ENCODE assay signal across 9 cellular contexts in genomic region chr2:20444993-20445910, GRCh38. TPM values are rescaled to one million over a fixed set of nuclear protein-coding genes. Genes with fewer than 3 reads are reported as not detected.
DNase-seq lines count a peak whose midpoint lies in the region; FAIRE-seq and TF ChIP-seq lines count a peak whose summit lies in the region.
"Had no signal": no experiment of that assay in that cellular context is flagged by ENCODE, and none has a peak within 500 bp of the region (broad histone marks: within the 10 kb centered on the region; RNA-seq: fewer than 3 reads in every experiment).

No MANE protein-coding gene starts in this region.

- H3K9me3 ChIP-seq in WERI-Rb-1 (ENCODE audit: severe bottlenecking) = no peaks in the 10 kb centered on the region
- H3K9me3 ChIP-seq in endothelial cell of umbilical vein (replicated peaks; ENCODE audit: control insufficient read depth, insufficient read depth, low read length) = no peaks in the 10 kb centered on the region
- no peaks in the 10 kb centered on the region for H3K9me3 ChIP-seq in neutrophil
- no peaks in the 10 kb centered on the region for H3K9me3 ChIP-seq in transverse colon

- peak overlapping the region; percentile 37 for H3K9ac ChIP-seq in endothelial cell of umbilical vein (replicated peaks; ENCODE audit: extremely low read depth, insufficient read depth, low read length)

- H3K27ac Mint-ChIP-seq in Calu3 (ENCODE audit: unreplicated experiment) = no peak overlapping the region

- H3K36me3 Mint-ChIP-seq in Calu3 (ENCODE audit: insufficient read depth, unreplicated experiment) = peaks cover 61% of the 10 kb centered on the region

- WGBS in transverse colon (ENCODE audit: low coverage in 1 of 2), 2 donors = 65 to 70% methylated on average over 8 to 24 of the region's 24 CpGs

- H3K27me3 Mint-ChIP-seq in Calu3 (ENCODE audit: unreplicated experiment) = no peaks in the 10 kb centered on the region

- H3K36me3 ChIP-seq in WERI-Rb-1 (peaks cover 28% of the 10 kb centered on the region), endothelial cell of umbilical vein (ENCODE audit: control insufficient read depth in 2 of 2, extremely low read depth in 1 of 2, insufficient read depth in 2 of 2, low read length in 2 of 2) (peaks cover 2 to 15% of the 10 kb centered on the region in 2 experiments), neutrophil (peaks cover 22% of the 10 kb centered on the region), transverse colon (peaks cover 0 to 10% (median 0%) of the 10 kb centered on the region in 4 donors)

- no peaks in the 10 kb centered on the region for H4K20me1 ChIP-seq in endothelial cell of umbilical vein (replicated peaks; ENCODE audit: control insufficient read depth, extremely low read depth, insufficient read depth, low read length)

- no TSS peak for BruUV-seq in endothelial cell of umbilical vein (replicated peaks; lab: Mats Ljungman, UMichigan)
- BruUV-seq in Calu3 (replicated peaks; lab: Mats Ljungman, UMichigan) = no TSS peak

- no peaks in the 10 kb centered on the region for H3K9me3 Mint-ChIP-seq in Calu3 (ENCODE audit: low read depth, unreplicated experiment)

- no peaks in the 10 kb centered on the region for H3K27me3 ChIP-seq in WERI-Rb-1 (ENCODE audit: insufficient read depth, low read depth, severe bottlenecking)
- no peaks in the 10 kb centered on the region for H3K27me3 ChIP-seq in endothelial cell of umbilical vein (ENCODE audit: control insufficient read depth in 2 of 2, insufficient read depth in 2 of 2, low read length in 2 of 2)
- no peaks in the 10 kb centered on the region for H3K27me3 ChIP-seq in neutrophil
- H3K27me3 ChIP-seq in transverse colon = no peaks in the 10 kb centered on the region
- H3K27me3 ChIP-seq: brain microvascular endothelial cell had no signal

- FAIRE-seq in endothelial cell of umbilical vein (lab: Jason Lieb, UNC) = no peak

- TF ChIP-seq CTCF in WERI-Rb-1 (IDR thresholded peaks at IDR 0.05; ENCODE audit: low read depth, low read length) (no peak), endothelial cell of umbilical vein (IDR thresholded peaks at IDR 0.05; ENCODE audit: extremely low read depth in 1 of 2, insufficient read depth in 1 of 2, low read depth in 1 of 2, low read length in 2 of 2) (no peak), neutrophil (IDR thresholded peaks at IDR 0.05) (no peak), transverse colon (IDR thresholded peaks at IDR 0.05) (no peak), Calu3 (IDR thresholded peaks at IDR 0.05; ENCODE audit: unreplicated experiment) (no peak)

- no peak for TF ChIP-seq EP300 in transverse colon (IDR thresholded peaks at IDR 0.05; ENCODE audit: low read depth)

- intact Hi-C loops in endothelial cell of umbilical vein (cut with micrococcal nuclease) (loop anchor here (10.0 kb wide), 1 partner anchor 380 kb away; the partner anchor contains the start of gene LDAH), transverse colon (cut with DNase I; ENCODE audit: low total_unique reads) (loop anchor here (2.0 to 5.0 kb wide), 2 partner anchors 172 to 194 kb away; no protein-coding TSS in a partner anchor), Calu3 (cut with micrococcal nuclease; ENCODE audit: unreplicated experiment) (loop anchor here (5.0 kb wide), 1 partner anchor 137 kb away; no protein-coding TSS in a partner anchor)

- TF ChIP-seq POLR2A in endothelial cell of umbilical vein (IDR thresholded peaks at IDR 0.05; ENCODE audit: low read depth, low read length) (no peak), transverse colon (IDR thresholded peaks at IDR 0.05) (no peak)

- POLR2A ChIA-PET in endothelial cell of umbilical vein (lab: Charles Lee) = interaction anchor here (0.7 to 5.3 kb wide), 9 partner anchors 22 to 197 kb away, joined by 5 to 50 read pairs (median 12); no protein-coding TSS in a partner anchor

- dilution Hi-C loops in endothelial cell of umbilical vein (cut with MboI; ENCODE audit: extremely low pct_ligation_motif_present, low sequenced_read_pairs) = loop anchor here (10.0 kb wide), 1 partner anchor 190 kb away; no protein-coding TSS in a partner anchor

- in situ Hi-C loops in transverse colon (cut with MboI; ENCODE audit: low pct_ligation_motif_present in 1 of 4, low pct_unique_long_range_greater_than_20kb in 1 of 4, low sequenced_read_pairs in 3 of 4) = loop anchor here in 2 of 4 donors (5.0 to 25.0 kb wide), 2 partner anchors 187 to 192 kb away; no protein-coding TSS in a partner anchor

- H2AFZ ChIP-seq in endothelial cell of umbilical vein (ENCODE audit: low read depth, low read length) = no peak overlapping the region

- peaks cover 35% of the 10 kb centered on the region for H3K79me2 ChIP-seq in endothelial cell of umbilical vein (ENCODE audit: control insufficient read depth, insufficient read depth, low read length)

- no peak overlapping the region for H3K4me3 Mint-ChIP-seq in Calu3 (ENCODE audit: low read depth, unreplicated experiment)

- DNase-seq in WERI-Rb-1 (peak; percentile 20), endothelial cell of umbilical vein (ENCODE audit: low read depth, low spot score) (peak; percentile 50), transverse colon (peak; percentile 8), nucleus accumbens (lab: John Stamatoyannopoulos, UW) (no peak), Calu3 (no peak)
- DNase-seq in stimulated activated naive CD4-positive, alpha-beta T cell (lab: John Stamatoyannopoulos, UW) = no peak
- DNase-seq: activated T-cell treated with anti-CD3 and anti-CD28 coated beads, Interleukin-2, amount 50 U/mL, for 1 hour had no signal

- no peak overlapping the region for H3K4me3 ChIP-seq in WERI-Rb-1 (ENCODE audit: low read depth, low read length)
- H3K4me3 ChIP-seq in endothelial cell of umbilical vein (replicated peaks in 1 of 3; ENCODE audit: insufficient read depth in 1 of 3, low read depth in 1 of 3, low read length in 3 of 3) = peak overlapping the region in 2 of 3 experiments; percentile 12 to 29
- H3K4me3 ChIP-seq in neutrophil (ENCODE audit: low read depth in 1 of 2, low read length in 1 of 2) = peak overlapping the region in 1 of 2 experiments; percentile 24
- H3K4me3 ChIP-seq in transverse colon = peak overlapping the region in 2 of 4 donors; percentile 6 to 10

- peak overlapping the region; percentile 26 for H3K27ac ChIP-seq in WERI-Rb-1
- H3K27ac ChIP-seq in endothelial cell of umbilical vein (ENCODE audit: insufficient read depth, low read depth, low read length) = peak overlapping the region; percentile 61
- peak overlapping the region; percentile 89 for H3K27ac ChIP-seq in neutrophil
- H3K27ac ChIP-seq in transverse colon = peak overlapping the region; percentile 86 to 99 (median 93)

- CTCF ChIA-PET in endothelial cell of umbilical vein (lab: Charles Lee) = interaction anchor here (1.1 to 2.5 kb wide), 15 partner anchors 10 to 216 kb away, joined by 4 to 83 read pairs (median 7); no protein-coding TSS in a partner anchor
- CTCF ChIA-PET in Calu3 (lab: Charles Lee) = interaction anchor here (0.7 to 2.3 kb wide), 9 partner anchors 32 to 197 kb away, joined by 3 to 25 read pairs (median 4); no protein-coding TSS in a partner anchor

- H3K4me1 ChIP-seq in endothelial cell of umbilical vein (ENCODE audit: control insufficient read depth, extremely low read depth, insufficient read depth, low read length) = peaks cover 27% of the 10 kb centered on the region
- peaks cover 60 to 65% of the 10 kb centered on the region in 2 experiments for H3K4me1 ChIP-seq in neutrophil (ENCODE audit: control insufficient read depth in 1 of 2, insufficient read depth in 1 of 2, low read depth in 1 of 2, low read length in 1 of 2)
- peaks cover 6 to 47% (median 20%) of the 10 kb centered on the region in 4 donors for H3K4me1 ChIP-seq in transverse colon

- no peaks in the 10 kb centered on the region for H3K9me1 ChIP-seq in endothelial cell of umbilical vein (replicated peaks; ENCODE audit: control insufficient read depth, extremely low read depth, insufficient read depth, low read length)

- H3K4me2 ChIP-seq in endothelial cell of umbilical vein (ENCODE audit: insufficient read depth, low read length) = peak overlapping the region; percentile 45

- peaks cover 29% of the 10 kb centered on the region for H3K4me1 Mint-ChIP-seq in Calu3 (ENCODE audit: low read depth, unreplicated experiment)

TF ChIP-seq in endothelial cell of umbilical vein, 7 proteins besides CTCF, POLR2A, EP300 and RAD21:
- TF ChIP-seq POLR2AphosphoS5 (IDR thresholded peaks at IDR 0.05; ENCODE audit: insufficient read depth, low read depth, low read length) (no peak), MAX (IDR thresholded peaks at IDR 0.05; ENCODE audit: insufficient read depth, insufficient read length) (no peak)
TF ChIP-seq in endothelial cell of umbilical vein: peak in this region for 0.

RNA-seq across cellular contexts. Expression of gene RHOB, which starts 1.6 kb away (rescaled TPM):
- total RNA-seq in endothelial cell of umbilical vein (830 and 937 TPM in 2 replicates), transverse colon (100 to 1,000 TPM; 360 to 732 (median 532) TPM), Calu3 (2022) (143 and 147 TPM in 2 replicates)
- polyA plus RNA-seq in endothelial cell of umbilical vein = 1,101 and 1,250 TPM in 2 replicates
- polyA plus RNA-seq in endothelial cell of umbilical vein (2011; cell fraction: cytosol; rRNA removed) = 523 and 798 TPM in 2 replicates
- 517 and 555 TPM in 2 replicates for polyA plus RNA-seq in endothelial cell of umbilical vein (2011; cell fraction: nucleus; rRNA removed)
- 507 and 871 TPM in 2 replicates for polyA plus RNA-seq in endothelial cell of umbilical vein (2012)
- polyA minus RNA-seq in endothelial cell of umbilical vein = 476 and 592 TPM in 2 replicates
- 265 TPM for polyA minus RNA-seq in endothelial cell of umbilical vein (2011; cell fraction: cytosol; rRNA and poly(A)+ RNA removed)
- polyA minus RNA-seq in endothelial cell of umbilical vein (2011; cell fraction: nucleus; rRNA and poly(A)+ RNA removed) = 333 and 638 TPM in 2 replicates

Comparison
In these comparisons a context has a peak if more than half of its experiments do, and no peak if none do; other contexts are left out.
1. DNase-seq: peak in WERI-Rb-1 (single experiment), endothelial cell of umbilical vein (single experiment) and transverse colon (single experiment); none in nucleus accumbens (0 of 56), stimulated activated naive CD4-positive, alpha-beta T cell (0 of 6) and Calu3 (single experiment).
2. H3K27ac ChIP-seq: peak in every context shown above with its lines; median percentile 93 in transverse colon; 89 in neutrophil; 61 in endothelial cell of umbilical vein; 26 in WERI-Rb-1.